21 cellular contexts compared by ENCODE assay signal in genomic region chr12:104665296-104665695, GRCh38.
DNase-seq lines count a peak whose midpoint lies in the region; ATAC-seq and TF ChIP-seq lines count a peak whose summit lies in the region.
"Had no signal": no experiment of that assay in that cellular context is flagged by ENCODE, and none has a peak within 500 bp of the region (broad histone marks: within the 10 kb centered on the region; RNA-seq: fewer than 3 reads in every experiment).

No MANE protein-coding gene starts in this region.

- no peak overlapping the region for H3K4me3 Mint-ChIP-seq in activated naive CD4-positive, alpha-beta T cell treated with anti-CD3 and anti-CD28 coated beads for 36 hours
- H3K4me3 Mint-ChIP-seq in activated naive CD4-positive, alpha-beta T cell treated with anti-CD3 and anti-CD28 coated beads, Interleukin-2, amount 10 ng/mL, durations not matched to agents 7 days and 5 days, result no peak overlapping the region
- no peak overlapping the region for H3K4me3 Mint-ChIP-seq in activated T-helper 2 cell treated with anti-CD3 and anti-CD28 coated beads, Interferon-gamma antibody, Interleukin-2, Interleukin-4, amounts not matched to agents 10 μg/mL and 5 μg/mL and 100 μg/mL, durations not matched to agents 14 hours and 24 hours and 36 hours (ENCODE audit: low read depth)
- no peak overlapping the region for H3K4me3 Mint-ChIP-seq in stimulated activated effector memory CD8-positive, alpha-beta T cell treated with anti-CD3 and anti-CD28 coated beads, Interleukin-12 subunit alpha, Interleukin-12 subunit beta, amount 100 ng/mL, for 72 hours
- H3K4me3 Mint-ChIP-seq: central memory CD8-positive, alpha-beta T cell; neural progenitor cell had no signal

- peaks cover 25% of the 10 kb centered on the region for H3K4me1 Mint-ChIP-seq in activated naive CD4-positive, alpha-beta T cell treated with anti-CD3 and anti-CD28 coated beads for 36 hours (ENCODE audit: low read depth)
- H3K4me1 Mint-ChIP-seq in activated naive CD4-positive, alpha-beta T cell treated with anti-CD3 and anti-CD28 coated beads, Interleukin-2, amount 10 ng/mL, durations not matched to agents 7 days and 5 days, result peaks cover 26% of the 10 kb centered on the region
- peaks cover 31% of the 10 kb centered on the region for H3K4me1 Mint-ChIP-seq in activated T-helper 2 cell treated with anti-CD3 and anti-CD28 coated beads, Interferon-gamma antibody, Interleukin-2, Interleukin-4, amounts not matched to agents 10 μg/mL and 5 μg/mL and 100 μg/mL, durations not matched to agents 14 hours and 24 hours and 36 hours (ENCODE audit: low read depth)
- H3K4me1 Mint-ChIP-seq in stimulated activated effector memory CD8-positive, alpha-beta T cell treated with anti-CD3 and anti-CD28 coated beads, Interleukin-12 subunit alpha, Interleukin-12 subunit beta, amount 100 ng/mL, for 72 hours, result peaks cover 48% of the 10 kb centered on the region

- no peaks in the 10 kb centered on the region for H3K27me3 Mint-ChIP-seq in activated naive CD4-positive, alpha-beta T cell treated with anti-CD3 and anti-CD28 coated beads for 36 hours (ENCODE audit: low read depth)
- no peaks in the 10 kb centered on the region for H3K27me3 Mint-ChIP-seq in activated naive CD4-positive, alpha-beta T cell treated with anti-CD3 and anti-CD28 coated beads, Interleukin-2, amount 10 ng/mL, durations not matched to agents 7 days and 5 days
- no peaks in the 10 kb centered on the region for H3K27me3 Mint-ChIP-seq in activated T-helper 2 cell treated with anti-CD3 and anti-CD28 coated beads, Interferon-gamma antibody, Interleukin-2, Interleukin-4, amounts not matched to agents 10 μg/mL and 5 μg/mL and 100 μg/mL, durations not matched to agents 14 hours and 24 hours and 36 hours (ENCODE audit: low read depth)
- H3K27me3 Mint-ChIP-seq: central memory CD8-positive, alpha-beta T cell had no signal

- peak overlapping the region; percentile 19; the same call in 1 of the 2 replicates for H3K27ac ChIP-seq in DND-41 (ENCODE audit: low read length)
- H3K27ac ChIP-seq: ascending aorta, foreskin keratinocyte, neural progenitor cell, prostate gland had no signal

- peaks cover 88% of the 10 kb centered on the region for H4K20me1 ChIP-seq in DND-41 (ENCODE audit: insufficient read depth, low read length)

- no peaks in the 10 kb centered on the region for H3K9me3 Mint-ChIP-seq in activated naive CD4-positive, alpha-beta T cell treated with anti-CD3 and anti-CD28 coated beads for 36 hours
- H3K9me3 Mint-ChIP-seq in activated naive CD4-positive, alpha-beta T cell treated with anti-CD3 and anti-CD28 coated beads, Interleukin-2, amount 10 ng/mL, durations not matched to agents 7 days and 5 days, result no peaks in the 10 kb centered on the region
- H3K9me3 Mint-ChIP-seq in activated T-helper 2 cell treated with anti-CD3 and anti-CD28 coated beads, Interferon-gamma antibody, Interleukin-2, Interleukin-4, amounts not matched to agents 10 μg/mL and 5 μg/mL and 100 μg/mL, durations not matched to agents 14 hours and 24 hours and 36 hours, result no peaks in the 10 kb centered on the region
- H3K9me3 Mint-ChIP-seq in stimulated activated effector memory CD8-positive, alpha-beta T cell treated with anti-CD3 and anti-CD28 coated beads, Interleukin-12 subunit alpha, Interleukin-12 subunit beta, amount 100 ng/mL, for 72 hours, result no peaks in the 10 kb centered on the region
- H3K9me3 Mint-ChIP-seq: central memory CD8-positive, alpha-beta T cell; neural progenitor cell had no signal

- H3K36me3 ChIP-seq in DND-41 (ENCODE audit: insufficient read depth, low read length), result peaks cover 53% of the 10 kb centered on the region
- H3K36me3 ChIP-seq: ascending aorta, neural progenitor cell, prostate gland had no signal

- peaks cover 69% of the 10 kb centered on the region for H3K4me1 ChIP-seq in DND-41 (ENCODE audit: insufficient read depth, low read length)

- intact Hi-C loops in activated naive CD4-positive, alpha-beta T cell treated with anti-CD3 and anti-CD28 coated beads for 36 hours (cut with micrococcal nuclease), result no loop called here
- intact Hi-C loops in activated T-helper 2 cell treated with anti-CD3 and anti-CD28 coated beads, Interferon-gamma antibody, Interleukin-2, Interleukin-4, amounts not matched to agents 10 μg/mL and 5 μg/mL and 100 μg/mL, durations not matched to agents 14 hours and 24 hours and 36 hours (cut with micrococcal nuclease), result no loop called here

- H3K36me3 Mint-ChIP-seq in activated naive CD4-positive, alpha-beta T cell treated with anti-CD3 and anti-CD28 coated beads for 36 hours (ENCODE audit: low read depth), result peaks cover 2% of the 10 kb centered on the region
- H3K36me3 Mint-ChIP-seq in activated naive CD4-positive, alpha-beta T cell treated with anti-CD3 and anti-CD28 coated beads, Interleukin-2, amount 10 ng/mL, durations not matched to agents 7 days and 5 days, result peaks cover 4% of the 10 kb centered on the region
- H3K36me3 Mint-ChIP-seq in activated T-helper 2 cell treated with anti-CD3 and anti-CD28 coated beads, Interferon-gamma antibody, Interleukin-2, Interleukin-4, amounts not matched to agents 10 μg/mL and 5 μg/mL and 100 μg/mL, durations not matched to agents 14 hours and 24 hours and 36 hours (ENCODE audit: low read depth), result peaks cover 12% of the 10 kb centered on the region
- H3K36me3 Mint-ChIP-seq in stimulated activated effector memory CD8-positive, alpha-beta T cell treated with anti-CD3 and anti-CD28 coated beads, Interleukin-12 subunit alpha, Interleukin-12 subunit beta, amount 100 ng/mL, for 72 hours, result no peaks in the 10 kb centered on the region

- no peak overlapping the region for H3K4me2 ChIP-seq in DND-41 (ENCODE audit: insufficient read depth, low read length)
- H3K4me2 ChIP-seq: neural progenitor cell had no signal

- no peak for TF ChIP-seq CTCF in DND-41 (IDR thresholded peaks at IDR 0.05; ENCODE audit: borderline replicate concordance, extremely low read depth, low read length, poor library complexity, severe bottlenecking)

- peak; percentile 56 for DNase-seq in activated naive CD4-positive, alpha-beta T cell treated with anti-CD3 and anti-CD28 coated beads for 36 hours
- no peak for DNase-seq in activated naive CD4-positive, alpha-beta T cell treated with anti-CD3 and anti-CD28 coated beads, Interleukin-2, amount 10 ng/mL, durations not matched to agents 7 days and 5 days
- DNase-seq in DND-41, result no peak
- DNase-seq in activated T-helper 2 cell treated with anti-CD3 and anti-CD28 coated beads, Interferon-gamma antibody, Interleukin-2, Interleukin-4, amounts not matched to agents 10 μg/mL and 5 μg/mL and 100 μg/mL, durations not matched to agents 14 hours and 24 hours and 36 hours (ENCODE audit: low spot score), result no peak
- no peak for DNase-seq in stimulated activated effector memory CD8-positive, alpha-beta T cell treated with anti-CD3 and anti-CD28 coated beads, Interleukin-12 subunit alpha, Interleukin-12 subunit beta, amount 100 ng/mL, for 72 hours (ENCODE audit: low spot score in 2 of 2)
- DNase-seq in NCI-H2171 treated with DMSO at 0.1 percent for 48 hours (lab: John Stamatoyannopoulos, UW), result no peak
- DNase-seq: activated CD8-positive, alpha-beta memory T cell treated with anti-CD3 and anti-CD28 coated beads for 24 hours; activated gamma-delta T cell; DMS79 treated with DMSO at 0.1 percent for 48 hours; foreskin keratinocyte; NCI-H1694; NCI-H226; SHP77 treated with DMSO at 0.1 percent for 48 hours; small intestine; stimulated activated CD8-positive, alpha-beta memory T cell treated with anti-CD3 and anti-CD28 coated beads, Interleukin-4, amount 100 ng/mL, for 48 hours had no signal

- CTCF ChIA-PET in activated naive CD4-positive, alpha-beta T cell treated with anti-CD3 and anti-CD28 coated beads for 36 hours (lab: Charles Lee), result interaction anchor here (0.6 kb wide), 1 partner anchor 208 kb away, joined by 3 read pairs; no protein-coding TSS in a partner anchor
- CTCF ChIA-PET in activated naive CD4-positive, alpha-beta T cell treated with anti-CD3 and anti-CD28 coated beads, Interleukin-2, amount 10 ng/mL, durations not matched to agents 7 days and 5 days (lab: Charles Lee), result no interaction called here

- no peak overlapping the region for H3K27ac Mint-ChIP-seq in activated naive CD4-positive, alpha-beta T cell treated with anti-CD3 and anti-CD28 coated beads for 36 hours
- no peak overlapping the region for H3K27ac Mint-ChIP-seq in activated naive CD4-positive, alpha-beta T cell treated with anti-CD3 and anti-CD28 coated beads, Interleukin-2, amount 10 ng/mL, durations not matched to agents 7 days and 5 days
- H3K27ac Mint-ChIP-seq in activated T-helper 2 cell treated with anti-CD3 and anti-CD28 coated beads, Interferon-gamma antibody, Interleukin-2, Interleukin-4, amounts not matched to agents 10 μg/mL and 5 μg/mL and 100 μg/mL, durations not matched to agents 14 hours and 24 hours and 36 hours, result peak overlapping the region; percentile 4
- H3K27ac Mint-ChIP-seq in stimulated activated effector memory CD8-positive, alpha-beta T cell treated with anti-CD3 and anti-CD28 coated beads, Interleukin-12 subunit alpha, Interleukin-12 subunit beta, amount 100 ng/mL, for 72 hours, result peak overlapping the region; percentile 71
- H3K27ac Mint-ChIP-seq: neural progenitor cell had no signal

- peaks cover 99% of the 10 kb centered on the region for H3K79me2 ChIP-seq in DND-41 (ENCODE audit: insufficient read depth, low read length)

- no peaks in the 10 kb centered on the region for H3K27me3 ChIP-seq in DND-41 (ENCODE audit: insufficient read depth, low read length, poor library complexity)
- H3K27me3 ChIP-seq: ascending aorta, foreskin keratinocyte, neural progenitor cell had no signal

- ATAC-seq in DND-41 (ENCODE audit: insufficient read depth, low read depth) (no peak), GM19035 (IDR thresholded peaks at IDR 0.05; ENCODE audit: unreplicated experiment) (no peak)
- peak; percentile 95 for ATAC-seq in stimulated activated effector memory CD8-positive, alpha-beta T cell treated with anti-CD3 and anti-CD28 coated beads, Interleukin-12 subunit alpha, Interleukin-12 subunit beta, amount 100 ng/mL, for 72 hours
- ATAC-seq: foreskin keratinocyte, K562 had no signal

- H3K9ac ChIP-seq in DND-41 (ENCODE audit: low read depth, low read length), result no peak overlapping the region
- H3K9ac ChIP-seq: neural progenitor cell had no signal

- H3K9me3 ChIP-seq in DND-41 (ENCODE audit: insufficient read depth, low read length, severe bottlenecking), result no peaks in the 10 kb centered on the region
- H3K9me3 ChIP-seq: ascending aorta, prostate gland had no signal

- no peak overlapping the region for H2AFZ ChIP-seq in DND-41 (ENCODE audit: low read depth, low read length)
- H2AFZ ChIP-seq: neural progenitor cell had no signal

- H3K4me3 ChIP-seq in DND-41 (ENCODE audit: low read depth in 1 of 2, low read length in 2 of 2), result no peak overlapping the region
- H3K4me3 ChIP-seq: ascending aorta, K562, neural progenitor cell, prostate gland had no signal

Comparison
In these comparisons a context has a peak if more than half of its experiments do, and no peak if none do; other contexts are left out.
1. H3K27ac Mint-ChIP-seq: peak in activated T-helper 2 cell treated with anti-CD3 and anti-CD28 coated beads, Interferon-gamma antibody, Interleukin-2, Interleukin-4, amounts not matched to agents 10 μg/mL and 5 μg/mL and 100 μg/mL, durations not matched to agents 14 hours and 24 hours and 36 hours (single experiment) and stimulated activated effector memory CD8-positive, alpha-beta T cell treated with anti-CD3 and anti-CD28 coated beads, Interleukin-12 subunit alpha, Interleukin-12 subunit beta, amount 100 ng/mL, for 72 hours (single experiment); none in activated naive CD4-positive, alpha-beta T cell treated with anti-CD3 and anti-CD28 coated beads for 36 hours (single experiment) and activated naive CD4-positive, alpha-beta T cell treated with anti-CD3 and anti-CD28 coated beads, Interleukin-2, amount 10 ng/mL, durations not matched to agents 7 days and 5 days (single experiment).